ENCODE assay signal across 1 cellular context in genomic region chr12:96500686-96501085, GRCh38.
TF ChIP-seq lines count a peak whose summit lies in the region.

No MANE protein-coding gene starts in this region.

TF ChIP-seq in HepG2, 621 proteins besides CTCF, POLR2A, EP300 and RAD21 (continued from another document):
- no peak for TF ChIP-seq ZNF18 (CRISPR knock-in tag; IDR thresholded peaks at IDR 0.05; ENCODE audit: insufficient replicate concordance)
- TF ChIP-seq ZNF496 (CRISPR knock-in tag; IDR thresholded peaks at IDR 0.05; ENCODE audit: insufficient replicate concordance) = no peak
- no peak for TF ChIP-seq ZNF781 (CRISPR knock-in tag; IDR thresholded peaks at IDR 0.05; ENCODE audit: borderline replicate concordance, not compliant biosample characterization)
- TF ChIP-seq NR2C2 (CRISPR knock-in tag; IDR thresholded peaks at IDR 0.05; ENCODE audit: borderline replicate concordance) = no peak
- no peak for TF ChIP-seq KIAA2018 (CRISPR knock-in tag; IDR thresholded peaks at IDR 0.05; ENCODE audit: borderline replicate concordance)
- TF ChIP-seq FIP1L1 (IDR thresholded peaks at IDR 0.05; ENCODE audit: borderline replicate concordance, insufficient read depth, low read depth, low read length) = no peak
- TF ChIP-seq RFX3 (CRISPR knock-in tag; IDR thresholded peaks at IDR 0.05) = no peak
- TF ChIP-seq ATF4 (CRISPR knock-in tag; IDR thresholded peaks at IDR 0.05) = no peak
- no peak for TF ChIP-seq HNRNPLL (IDR thresholded peaks at IDR 0.05; ENCODE audit: low read depth, low read length, poor library complexity, severe bottlenecking)
- TF ChIP-seq ZNF263 (CRISPR knock-in tag; IDR thresholded peaks at IDR 0.05) = no peak
- no peak for TF ChIP-seq THAP9 (CRISPR knock-in tag; IDR thresholded peaks at IDR 0.05; ENCODE audit: borderline replicate concordance)
- no peak for TF ChIP-seq SP4 (CRISPR knock-in tag; IDR thresholded peaks at IDR 0.05)
- TF ChIP-seq FOXC1 (CRISPR knock-in tag; IDR thresholded peaks at IDR 0.05; ENCODE audit: borderline replicate concordance) = no peak
- no peak for TF ChIP-seq ZNF780A (CRISPR knock-in tag; IDR thresholded peaks at IDR 0.05)
- TF ChIP-seq ZBTB1 (CRISPR knock-in tag; IDR thresholded peaks at IDR 0.05; ENCODE audit: borderline replicate concordance) = no peak
- TF ChIP-seq FOXO1 (CRISPR knock-in tag; IDR thresholded peaks at IDR 0.05) = no peak
- TF ChIP-seq POGK (CRISPR knock-in tag; conservative IDR thresholded peaks at IDR 0.05) = no peak
- no peak for TF ChIP-seq U2AF2 (IDR thresholded peaks at IDR 0.05; ENCODE audit: low read depth, low read length)
- TF ChIP-seq SP2 (CRISPR knock-in tag; IDR thresholded peaks at IDR 0.05) = no peak
